Comparison of ENCODE assay signal across 1 cellular context in genomic region chr9:70261131-70261870, GRCh38.
TF ChIP-seq lines count a peak whose summit lies in the region.

No MANE protein-coding gene starts in this region.

TF ChIP-seq in H1, 55 proteins besides CTCF, POLR2A, EP300 and RAD21 (continued from another document):
- no peak for TF ChIP-seq ATF2 (IDR thresholded peaks at IDR 0.05; ENCODE audit: low read length)
